16 cellular contexts compared by ENCODE assay signal in genomic region chr20:60729119-60729900, GRCh38.
DNase-seq lines count a peak whose midpoint lies in the region; TF ChIP-seq lines count a peak whose summit lies in the region.
"Had no signal": no experiment of that assay in that cellular context is flagged by ENCODE, and none has a peak within 500 bp of the region (broad histone marks: within the 10 kb centered on the region; RNA-seq: fewer than 3 reads in every experiment).

No MANE protein-coding gene starts in this region.

- H3K27me3 ChIP-seq in H7 (ENCODE audit: control insufficient read depth, insufficient read depth, low read length) (no peaks in the 10 kb centered on the region), HUES48 (ENCODE audit: control insufficient read depth, insufficient read depth, low read length) (no peaks in the 10 kb centered on the region), iPS-20b (ENCODE audit: insufficient read depth, low read length) (no peaks in the 10 kb centered on the region), brain microvascular endothelial cell (replicated peaks) (no peaks in the 10 kb centered on the region)
- H3K27me3 ChIP-seq: MG63 had no signal

- DNase-seq in H7 = peak; percentile 19
- DNase-seq in NCI-H82 treated with DMSO at 0.1 percent for 48 hours (lab: John Stamatoyannopoulos, UW; ENCODE audit: unreplicated experiment) = peak; percentile 23
- DNase-seq in NCI-H1436 (lab: John Stamatoyannopoulos, UW) = no peak
- DNase-seq in brain microvascular endothelial cell = no peak
- DNase-seq in NCI-H2227 treated with DMSO at 0.1 percent for 48 hours (lab: John Stamatoyannopoulos, UW) = no peak
- DNase-seq: CD4-positive, CD25-positive, alpha-beta regulatory T cell; EL; GF-D8; MG63; NCI-H1436 treated with DMSO at 0.1 percent for 48 hours; NCI-H1930; NCI-H748 treated with DMSO at 0.1 percent for 48 hours; PC-3; Right ventricle myocardium superior had no signal

- H3K27ac ChIP-seq in HUES48 (ENCODE audit: low read depth, low read length) (peak overlapping the region; percentile 90), iPS-20b (ENCODE audit: low read length) (peak overlapping the region; percentile 54), brain microvascular endothelial cell (no peak overlapping the region)

- H3K36me3 ChIP-seq in H7 (replicated peaks; ENCODE audit: control insufficient read depth, insufficient read depth, low read length) (no peaks in the 10 kb centered on the region), HUES48 (ENCODE audit: control insufficient read depth, insufficient read depth, low read length) (no peaks in the 10 kb centered on the region), iPS-20b (ENCODE audit: insufficient read depth, low read depth, low read length) (no peaks in the 10 kb centered on the region), brain microvascular endothelial cell (replicated peaks) (no peaks in the 10 kb centered on the region)
- H3K36me3 ChIP-seq: MG63 had no signal

- in situ Hi-C loops in brain microvascular endothelial cell (cut with HindIII; ENCODE audit: low pct_ligation_motif_present, low sequenced_read_pairs) = no loop called here

- H3K9ac ChIP-seq in HUES48 (ENCODE audit: low read depth, low read length) (no peak overlapping the region), iPS-20b (ENCODE audit: low read depth, low read length) (peak overlapping the region; percentile 57; the same call in 1 of the 2 replicates)

- H3K4me1 ChIP-seq in HUES48 (ENCODE audit: control insufficient read depth, insufficient read depth, low read length) (peaks cover 31% of the 10 kb centered on the region), iPS-20b (ENCODE audit: insufficient read depth, low read length) (peaks cover 26% of the 10 kb centered on the region)

- TF ChIP-seq CTCF in brain microvascular endothelial cell (IDR thresholded peaks at IDR 0.05; ENCODE audit: low read depth, low read length, missing control alignments) = no peak

- H3K4me3 ChIP-seq in H7 (ENCODE audit: insufficient read depth, low read depth, low read length) (no peak overlapping the region), HUES48 (ENCODE audit: low read depth, low read length) (peak overlapping the region; percentile 14; the same call in 1 of the 2 replicates), iPS-20b (ENCODE audit: low read length) (peak overlapping the region; percentile 34; the same call in 1 of the 2 replicates), brain microvascular endothelial cell (ENCODE audit: low read depth, low read length) (no peak overlapping the region)
- H3K4me3 ChIP-seq: MG63 had no signal

- H3K9me3 ChIP-seq in HUES48 (ENCODE audit: control insufficient read depth, insufficient read depth, low read length) = 0 out of 2 replicates have a peak, but pooled peaks cover 15% of the 10 kb centered on the region
- H3K9me3 ChIP-seq in iPS-20b (ENCODE audit: insufficient read depth, low read depth, low read length) = peaks cover 12% of the 10 kb centered on the region; the same call in 1 of the 2 replicates
- H3K9me3 ChIP-seq: MG63 had no signal

Comparison
In these comparisons a context has a peak if more than half of its experiments do, and no peak if none do; other contexts are left out.
1. DNase-seq: peak in H7 (single experiment) and NCI-H82 treated with DMSO at 0.1 percent for 48 hours (single experiment); none in NCI-H1436 (single experiment), brain microvascular endothelial cell (single experiment) and NCI-H2227 treated with DMSO at 0.1 percent for 48 hours (single experiment).
2. H3K4me3 ChIP-seq: peak in HUES48 (single experiment) and iPS-20b (single experiment); none in H7 (single experiment) and brain microvascular endothelial cell (single experiment).